In genomic region chr3:149839469-149839868, GRCh38 we compare ENCODE assay signal across 15 cellular contexts. TPM values are rescaled to one million over a fixed set of nuclear protein-coding genes. Genes with fewer than 3 reads are reported as not detected.
"Had no signal": no experiment of that assay in that cellular context is flagged by ENCODE, and none has a peak within 500 bp of the region (broad histone marks: within the 10 kb centered on the region; RNA-seq: fewer than 3 reads in every experiment).

No MANE protein-coding gene starts in this region.

RNA-seq across cellular contexts. Expression of gene ANKUB1, which starts 47.1 kb away (rescaled TPM):
- total RNA-seq: hepatocyte, left cardiac atrium, left lobe of liver, left ventricle myocardium superior, lung microvascular endothelial cell, mucosa of gallbladder, neural crest cell, osteocyte, posterior vena cava, psoas muscle, sigmoid colon, skeletal muscle tissue, smooth muscle cell, ureter had no signal
- polyA plus RNA-seq: hepatocyte, sigmoid colon, smooth muscle cell, thymus had no signal
